Comparison of ENCODE assay signal across 8 cellular contexts in genomic region chr2:10434885-10435419, GRCh38. TPM values are rescaled to one million over a fixed set of nuclear protein-coding genes. Genes with fewer than 3 reads are reported as not detected.
DNase-seq lines count a peak whose midpoint lies in the region; ATAC-seq and TF ChIP-seq lines count a peak whose summit lies in the region.

No MANE protein-coding gene starts in this region.

- no peaks in the 10 kb centered on the region; the same call in 1 of the 2 replicates for H3K36me3 Mint-ChIP-seq in WTC11

- H3K27ac Mint-ChIP-seq in WTC11 = no peak overlapping the region

- H3K4me3 ChIP-seq in cardiac fibroblast (replicated peaks in 1 of 2; ENCODE audit: low read depth in 2 of 2, low read length in 2 of 2) = no peak overlapping the region

- H3K4me3 Mint-ChIP-seq in WTC11 = no peak overlapping the region

- CTCF ChIA-PET in WTC11 (lab: Charles Lee) = interaction anchor here (0.5 to 5.5 kb wide), 88 partner anchors 8 to 682 kb away, joined by 3 to 104 read pairs (median 6); partner anchors contain the start of genes HPCAL1 and ODC1

- H3K4me1 Mint-ChIP-seq in WTC11 = no peaks in the 10 kb centered on the region

- DNase-seq in NCI-H2081 (lab: John Stamatoyannopoulos, UW) (peak; percentile 69 to 76), NCI-H2081 treated with DMSO at 0.1 percent for 48 hours (lab: John Stamatoyannopoulos, UW) (no peak), NCI-H2196 (lab: John Stamatoyannopoulos, UW; ENCODE audit: unreplicated experiment) (peak; percentile 81), WTC11 (ENCODE audit: low spot score) (peak; percentile 84), cardiac fibroblast (ENCODE audit: low read depth in 2 of 2) (peak; percentile 71 to 74), left lobe of liver (ENCODE audit: low spot score) (peak; percentile 73)
- peak; percentile 60 to 75 (median 64) for DNase-seq in stimulated activated CD4-positive, alpha-beta T cell treated with anti-CD3 and anti-CD28 coated beads, TNF-alpha, amount 100 ng/mL, for 24 hours (ENCODE audit: low read depth in 3 of 3)

- TF ChIP-seq CTCF in WTC11 (IDR thresholded peaks at IDR 0.05) (peak; percentile 87), cardiac fibroblast (IDR thresholded peaks at IDR 0.05; ENCODE audit: low read depth, low read length) (peak; percentile 97)

- POLR2A ChIA-PET in WTC11 (lab: Charles Lee) = interaction anchor here (0.7 to 1.1 kb wide), 2 partner anchors 13 to 311 kb away, joined by 3 to 6 read pairs; partner anchors contain the start of gene ODC1

- peak; percentile 62 for ATAC-seq in HG02981 (IDR thresholded peaks at IDR 0.05; ENCODE audit: unreplicated experiment)
- ATAC-seq in WTC11 = peak; percentile 81
- ATAC-seq in left lobe of liver = peak; percentile 83

- H3K9me3 Mint-ChIP-seq in WTC11 = no peaks in the 10 kb centered on the region

- H3K27me3 Mint-ChIP-seq in WTC11 (ENCODE audit: low read depth) = no peaks in the 10 kb centered on the region; the same call in 1 of the 2 replicates

TF ChIP-seq in WTC11, 78 proteins besides CTCF, POLR2A, EP300 and RAD21:
- TF ChIP-seq SP1 (CRISPR knock-in tag; conservative IDR thresholded peaks at IDR 0.05) (0 out of 2 replicates have a peak, but pooled peaks have one; percentile 28), GABPB1 (CRISPR knock-in tag; IDR thresholded peaks at IDR 0.05) (peak; percentile 56; the same call in 1 of the 2 replicates), NR2C2 (CRISPR knock-in tag; IDR thresholded peaks at IDR 0.05) (no peak), NR1H2 (CRISPR knock-in tag; IDR thresholded peaks at IDR 0.05) (no peak), ZNF423 (CRISPR knock-in tag; IDR thresholded peaks at IDR 0.05) (peak; percentile 14; the same call in 1 of the 2 replicates)
- TF ChIP-seq, protein P1, sequence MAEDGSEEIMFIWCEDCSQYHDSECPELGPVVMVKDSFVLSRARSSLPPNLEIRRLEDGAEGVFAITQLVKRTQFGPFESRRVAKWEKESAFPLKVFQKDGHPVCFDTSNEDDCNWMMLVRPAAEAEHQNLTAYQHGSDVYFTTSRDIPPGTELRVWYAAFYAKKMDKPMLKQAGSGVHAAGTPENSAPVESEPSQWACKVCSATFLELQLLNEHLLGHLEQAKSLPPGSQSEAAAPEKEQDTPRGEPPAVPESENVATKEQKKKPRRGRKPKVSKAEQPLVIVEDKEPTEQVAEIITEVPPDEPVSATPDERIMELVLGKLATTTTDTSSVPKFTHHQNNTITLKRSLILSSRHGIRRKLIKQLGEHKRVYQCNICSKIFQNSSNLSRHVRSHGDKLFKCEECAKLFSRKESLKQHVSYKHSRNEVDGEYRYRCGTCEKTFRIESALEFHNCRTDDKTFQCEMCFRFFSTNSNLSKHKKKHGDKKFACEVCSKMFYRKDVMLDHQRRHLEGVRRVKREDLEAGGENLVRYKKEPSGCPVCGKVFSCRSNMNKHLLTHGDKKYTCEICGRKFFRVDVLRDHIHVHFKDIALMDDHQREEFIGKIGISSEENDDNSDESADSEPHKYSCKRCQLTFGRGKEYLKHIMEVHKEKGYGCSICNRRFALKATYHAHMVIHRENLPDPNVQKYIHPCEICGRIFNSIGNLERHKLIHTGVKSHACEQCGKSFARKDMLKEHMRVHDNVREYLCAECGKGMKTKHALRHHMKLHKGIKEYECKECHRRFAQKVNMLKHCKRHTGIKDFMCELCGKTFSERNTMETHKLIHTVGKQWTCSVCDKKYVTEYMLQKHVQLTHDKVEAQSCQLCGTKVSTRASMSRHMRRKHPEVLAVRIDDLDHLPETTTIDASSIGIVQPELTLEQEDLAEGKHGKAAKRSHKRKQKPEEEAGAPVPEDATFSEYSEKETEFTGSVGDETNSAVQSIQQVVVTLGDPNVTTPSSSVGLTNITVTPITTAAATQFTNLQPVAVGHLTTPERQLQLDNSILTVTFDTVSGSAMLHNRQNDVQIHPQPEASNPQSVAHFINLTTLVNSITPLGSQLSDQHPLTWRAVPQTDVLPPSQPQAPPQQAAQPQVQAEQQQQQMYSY (CRISPR knock-in tag; IDR thresholded peaks at IDR 0.05) = no peak

RNA-seq across cellular contexts. Expression of gene ODC1, which starts 13.2 kb away (rescaled TPM):
- total RNA-seq in WTC11 (2021) (42.3 to 46.6 TPM (median 42.8 TPM) in 3 replicates), left lobe of liver (16.2 TPM)
